In the genomic region with DNA sequence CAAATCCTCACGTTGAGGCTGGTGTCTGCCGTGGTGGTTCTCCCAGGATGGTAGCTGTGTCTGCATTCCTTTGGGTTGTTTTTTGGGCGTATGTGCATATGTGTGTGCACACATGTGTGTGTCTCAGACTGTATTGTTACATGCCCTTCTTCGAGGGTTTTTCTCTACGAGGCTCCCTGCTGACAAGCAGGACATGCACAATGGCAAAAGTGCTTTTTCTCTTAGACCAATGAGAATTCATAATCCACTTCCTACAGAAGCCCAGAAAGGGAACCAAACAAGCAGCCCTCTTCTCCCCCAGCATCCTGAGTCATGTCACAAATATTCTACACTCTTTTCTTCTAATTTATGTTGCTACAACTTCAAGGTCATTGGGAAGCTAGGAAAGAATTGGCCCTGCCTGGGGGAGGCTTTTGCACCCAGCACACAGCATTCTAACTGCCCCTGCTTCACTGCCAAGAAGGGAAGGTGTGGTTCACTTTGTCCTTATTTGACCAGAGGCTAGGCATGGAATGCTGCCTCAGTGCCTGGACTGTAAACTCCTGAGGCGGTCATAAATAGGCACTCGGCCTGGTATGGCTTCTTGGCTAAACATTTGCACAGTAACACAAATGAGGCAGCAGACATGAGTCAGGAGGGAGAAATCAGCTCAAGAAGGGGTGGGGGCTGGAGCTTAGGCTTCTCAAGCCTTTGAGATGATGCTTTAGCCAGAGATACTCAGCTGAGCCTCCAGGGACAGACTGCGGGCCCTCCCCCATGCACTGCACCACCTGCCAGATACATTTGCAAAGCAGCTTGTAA, we compare ENCODE assay signal across 8 cellular contexts.
A peak's percentile ranks its signal among the peaks of the same experiment; 100 is the strongest.
DNase-seq lines count a peak whose midpoint lies in the region; ATAC-seq, FAIRE-seq and TF ChIP-seq lines count a peak whose summit lies in the region.

No MANE protein-coding gene starts in this region.

- H3K9me3 Mint-ChIP-seq in nephron progenitor cell = no peaks in the 10 kb centered on the region

- peak overlapping the region; percentile 72 for H3K27ac Mint-ChIP-seq in nephron progenitor cell

- no peak for TF ChIP-seq POLR2A in GM12891 (IDR thresholded peaks at IDR 0.05; ENCODE audit: low read depth, low read length)

- no peak for DNase-seq in GM12891 (ENCODE audit: insufficient read length, low spot score)
- peak; percentile 39 for DNase-seq in NCI-H345 (lab: John Stamatoyannopoulos, UW)
- DNase-seq in nephron progenitor cell = no peak
- no peak for DNase-seq in activated CD4-positive, alpha-beta T cell treated with anti-CD3 and anti-CD28 coated beads for 4 hours
- no peak for DNase-seq in stimulated activated naive CD4-positive, alpha-beta T cell treated with Interleukin-2 at 50 U/mL for 16 hours (lab: John Stamatoyannopoulos, UW)

- no peaks in the 10 kb centered on the region for H3K36me3 Mint-ChIP-seq in nephron progenitor cell (ENCODE audit: low read depth)

- H3K9ac ChIP-seq in duodenal mucosa (ENCODE audit: low read depth in 1 of 2, low read length in 2 of 2) = no peak overlapping the region

- H3K4me3 ChIP-seq in duodenal mucosa (ENCODE audit: low read depth in 1 of 2, low read length in 2 of 2) = no peak overlapping the region

- no peak for TF ChIP-seq CTCF in nephron progenitor cell (IDR thresholded peaks at IDR 0.05)

- H3K4me1 ChIP-seq in duodenal mucosa (ENCODE audit: control insufficient read depth in 1 of 2, insufficient read depth in 2 of 2, low read length in 2 of 2) = peaks cover 20% of the 10 kb centered on the region in 2 donors

- no peak overlapping the region for H3K4me3 Mint-ChIP-seq in nephron progenitor cell

- H3K27ac ChIP-seq in duodenal mucosa (ENCODE audit: low read depth, low read length) = peak overlapping the region; percentile 28

- no peaks in the 10 kb centered on the region for H3K36me3 ChIP-seq in duodenal mucosa (ENCODE audit: control insufficient read depth in 1 of 2, insufficient read depth in 2 of 2, low read length in 2 of 2)

- FAIRE-seq in GM12891 (lab: Jason Lieb, UNC) = peak; percentile 50

- peaks cover 36% of the 10 kb centered on the region for H3K4me1 Mint-ChIP-seq in nephron progenitor cell

- H3K9me3 ChIP-seq in duodenal mucosa (ENCODE audit: control insufficient read depth in 1 of 2, low read length in 2 of 2) = no peaks in the 10 kb centered on the region

- no peak for ATAC-seq in GM19467 (IDR thresholded peaks at IDR 0.05; ENCODE audit: unreplicated experiment)
- no peak for ATAC-seq in HG02588 (IDR thresholded peaks at IDR 0.05; ENCODE audit: unreplicated experiment)

- H3K27me3 Mint-ChIP-seq in nephron progenitor cell (ENCODE audit: low read depth, poor library complexity) = no peaks in the 10 kb centered on the region

- no peaks in the 10 kb centered on the region for H3K27me3 ChIP-seq in duodenal mucosa (ENCODE audit: control insufficient read depth in 1 of 2, insufficient read depth in 2 of 2, low read length in 2 of 2)

TF ChIP-seq in GM12891, 5 proteins besides CTCF, POLR2A, EP300 and RAD21:
- TF ChIP-seq SPI1 (IDR thresholded peaks at IDR 0.05; ENCODE audit: low read depth, low read length) (no peak), POLR2AphosphoS5 (IDR thresholded peaks at IDR 0.05; ENCODE audit: low read depth, low read length) (no peak), TAF1 (IDR thresholded peaks at IDR 0.05; ENCODE audit: low read depth, low read length) (no peak), POU2F2 (IDR thresholded peaks at IDR 0.05; ENCODE audit: low read depth, low read length) (no peak), PAX5 (IDR thresholded peaks at IDR 0.05; ENCODE audit: insufficient read depth, low read length, severe bottlenecking) (no peak)
TF ChIP-seq in GM12891: peak in this region for 0.
